In the genomic region with DNA sequence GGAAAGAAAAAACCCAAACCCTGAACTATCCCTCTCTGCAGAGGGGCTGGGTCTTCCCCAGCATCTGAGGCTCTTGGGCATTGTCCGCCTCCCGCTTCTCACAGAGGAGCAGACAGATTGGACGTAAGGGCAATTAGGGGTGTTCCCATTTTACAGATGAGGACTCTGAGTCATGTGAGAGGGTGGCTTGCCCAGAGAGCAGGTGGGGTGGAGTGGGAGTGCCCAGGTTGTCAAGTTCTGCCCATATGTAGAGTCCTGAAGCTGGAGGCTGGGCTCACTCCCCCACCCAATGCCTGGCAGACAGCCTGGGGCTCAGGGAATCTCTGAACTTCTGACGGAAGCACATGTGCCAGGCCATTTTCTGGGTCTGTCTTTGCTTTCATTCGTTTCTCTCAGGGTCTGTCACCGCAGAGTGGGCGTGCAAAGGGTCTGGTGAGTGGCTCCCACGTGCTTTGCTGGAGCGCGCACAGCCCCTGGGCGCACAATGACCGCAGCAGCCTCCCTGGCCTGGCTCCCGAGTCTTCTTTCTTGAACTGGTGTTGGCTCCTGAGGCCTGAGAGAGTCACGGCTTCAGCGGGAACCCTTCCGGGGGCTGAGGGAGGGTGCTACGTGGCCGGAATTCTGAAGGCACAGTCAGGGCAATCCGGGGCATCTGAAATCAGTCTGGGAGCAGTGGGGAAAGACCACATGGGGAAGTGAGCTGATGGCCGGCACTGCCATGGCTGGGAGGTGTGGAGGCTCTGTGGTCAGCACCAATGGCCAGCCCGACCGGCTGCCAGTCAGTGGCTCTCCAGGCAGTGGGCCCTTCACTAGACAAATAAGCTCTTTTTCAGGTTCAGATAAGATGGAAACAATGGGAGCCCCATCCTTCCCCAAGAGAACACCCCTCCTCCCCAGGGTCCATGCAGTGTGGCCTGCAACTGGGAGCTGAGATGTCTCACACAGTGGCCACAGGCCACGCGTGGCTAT, we compare ENCODE assay signal across 16 cellular contexts. TPM values are rescaled to one million over a fixed set of nuclear protein-coding genes. Genes with fewer than 3 reads are reported as not detected.
"Had no signal": no experiment of that assay in that cellular context is flagged by ENCODE, and none has a peak within 500 bp of the region (broad histone marks: within the 10 kb centered on the region; RNA-seq: fewer than 3 reads in every experiment).

No MANE protein-coding gene starts in this region.

- H3K4me1 Mint-ChIP-seq: activated CD4-positive, alpha-beta T cell treated with anti-CD3 and anti-CD28 coated beads, Interleukin-2, amount 10 ng/mL, durations not matched to agents 24 days and 14 days had no signal

- H3K27ac ChIP-seq: psoas muscle, sigmoid colon, spleen, transverse colon had no signal

- ATAC-seq: left ventricle myocardium superior; naive thymus-derived CD8-positive, alpha-beta T cell; psoas muscle had no signal

- H3K4me3 ChIP-seq: esophagus squamous epithelium, psoas muscle, sigmoid colon, spleen, transverse colon had no signal

- H3K36me3 ChIP-seq: esophagus squamous epithelium, sigmoid colon, spleen, transverse colon had no signal

- H3K27me3 ChIP-seq: esophagus squamous epithelium, spleen, transverse colon had no signal

- H3K4me3 Mint-ChIP-seq: activated B cell treated with CpG ODN at 0.5 μM for 24 hours; activated CD4-positive, alpha-beta T cell treated with anti-CD3 and anti-CD28 coated beads, Interleukin-2, amount 10 ng/mL, durations not matched to agents 24 days and 14 days; activated naive CD8-positive, alpha-beta T cell treated with anti-CD3 and anti-CD28 coated beads, Interleukin-2, amount 10 ng/mL, durations not matched to agents 7 days and 5 days; activated T-helper 1 cell treated with anti-CD3 and anti-CD28 coated beads, Interleukin-12 subunit alpha, Interleukin-12 subunit beta, Interleukin-2, Interleukin-4 antibody, amounts not matched to agents 30 ng/mL and 10 ng/mL and 1 ng/mL, durations not matched to agents 14 hours and 24 hours and 36 hours; memory B cell; naive thymus-derived CD8-positive, alpha-beta T cell had no signal

- H3K9me3 ChIP-seq: esophagus squamous epithelium, psoas muscle, sigmoid colon, spleen, transverse colon had no signal

- H3K4me1 ChIP-seq: psoas muscle, transverse colon had no signal

- DNase-seq: activated B cell treated with CpG ODN at 0.5 μM for 24 hours; activated CD4-positive, alpha-beta T cell treated with anti-CD3 and anti-CD28 coated beads, Interleukin-2, amount 10 ng/mL, durations not matched to agents 24 days and 14 days; activated naive CD8-positive, alpha-beta T cell treated with anti-CD3 and anti-CD28 coated beads, Interleukin-2, amount 10 ng/mL, durations not matched to agents 7 days and 5 days; aorta; esophagus squamous epithelium; left ventricle myocardium superior; naive thymus-derived CD8-positive, alpha-beta T cell; psoas muscle; sigmoid colon; spleen; T-helper 2 cell; transverse colon had no signal

- H3K27ac Mint-ChIP-seq: activated B cell treated with CpG ODN at 0.5 μM for 24 hours; activated CD4-positive, alpha-beta T cell treated with anti-CD3 and anti-CD28 coated beads, Interleukin-2, amount 10 ng/mL, durations not matched to agents 24 days and 14 days; activated naive CD8-positive, alpha-beta T cell treated with anti-CD3 and anti-CD28 coated beads, Interleukin-2, amount 10 ng/mL, durations not matched to agents 7 days and 5 days; activated T-helper 1 cell treated with anti-CD3 and anti-CD28 coated beads, Interleukin-12 subunit alpha, Interleukin-12 subunit beta, Interleukin-2, Interleukin-4 antibody, amounts not matched to agents 30 ng/mL and 10 ng/mL and 1 ng/mL, durations not matched to agents 14 hours and 24 hours and 36 hours; memory B cell; naive thymus-derived CD8-positive, alpha-beta T cell had no signal

- H3K36me3 Mint-ChIP-seq: activated naive CD8-positive, alpha-beta T cell treated with anti-CD3 and anti-CD28 coated beads, Interleukin-2, amount 10 ng/mL, durations not matched to agents 7 days and 5 days; memory B cell had no signal

- H3K9me3 Mint-ChIP-seq: activated CD4-positive, alpha-beta T cell treated with anti-CD3 and anti-CD28 coated beads, Interleukin-2, amount 10 ng/mL, durations not matched to agents 24 days and 14 days; activated naive CD8-positive, alpha-beta T cell treated with anti-CD3 and anti-CD28 coated beads, Interleukin-2, amount 10 ng/mL, durations not matched to agents 7 days and 5 days; activated T-helper 1 cell treated with anti-CD3 and anti-CD28 coated beads, Interleukin-12 subunit alpha, Interleukin-12 subunit beta, Interleukin-2, Interleukin-4 antibody, amounts not matched to agents 30 ng/mL and 10 ng/mL and 1 ng/mL, durations not matched to agents 14 hours and 24 hours and 36 hours; memory B cell; naive thymus-derived CD8-positive, alpha-beta T cell had no signal

- H3K27me3 Mint-ChIP-seq: activated B cell treated with CpG ODN at 0.5 μM for 24 hours, memory B cell had no signal

RNA-seq across cellular contexts. Expression of gene TRPM1, which starts 1.1 kb away (rescaled TPM):
- total RNA-seq: activated B cell treated with CpG ODN at 0.5 μM for 24 hours; activated CD4-positive, alpha-beta T cell treated with anti-CD3 and anti-CD28 coated beads, Interleukin-2, amount 10 ng/mL, durations not matched to agents 24 days and 14 days; activated naive CD8-positive, alpha-beta T cell treated with anti-CD3 and anti-CD28 coated beads, Interleukin-2, amount 10 ng/mL, durations not matched to agents 7 days and 5 days; activated T-helper 1 cell treated with anti-CD3 and anti-CD28 coated beads, Interleukin-12 subunit alpha, Interleukin-12 subunit beta, Interleukin-2, Interleukin-4 antibody, amounts not matched to agents 30 ng/mL and 10 ng/mL and 1 ng/mL, durations not matched to agents 14 hours and 24 hours and 36 hours; aorta; esophagus squamous epithelium; kidney epithelial cell; left ventricle myocardium superior; mucosa of gallbladder; naive thymus-derived CD8-positive, alpha-beta T cell; psoas muscle; sigmoid colon; spleen; transverse colon had no signal
- polyA plus RNA-seq: aorta; naive thymus-derived CD8-positive, alpha-beta T cell had no signal
